In the genomic region with DNA sequence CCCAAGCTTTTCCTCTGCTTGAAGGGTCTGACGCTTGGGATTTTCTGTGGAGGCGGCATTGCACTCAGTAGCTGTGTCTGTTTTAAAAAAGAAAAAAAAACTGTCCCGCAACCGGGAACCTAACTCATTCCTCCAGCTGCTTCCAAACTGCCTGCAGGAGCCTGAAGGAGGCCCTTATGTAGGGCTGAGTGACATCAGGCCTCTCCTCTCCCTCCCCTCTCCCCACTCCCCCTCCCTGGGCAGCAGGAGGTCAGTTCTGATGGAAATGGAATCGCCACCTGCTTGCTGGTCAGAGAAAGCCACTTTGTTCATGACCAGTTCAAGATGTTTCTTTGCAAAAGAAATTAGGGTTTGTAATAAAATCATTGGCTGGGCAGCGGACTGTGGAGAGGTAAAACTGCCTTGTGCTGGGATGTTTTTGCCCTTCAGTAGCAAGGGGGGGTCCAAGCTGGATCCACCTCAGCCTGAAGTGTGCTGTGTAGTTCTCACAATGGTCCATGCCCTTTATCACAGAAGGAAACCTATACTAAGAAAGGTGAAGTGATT, we compare ENCODE assay signal across 9 cellular contexts. TPM values are rescaled to one million over a fixed set of nuclear protein-coding genes. Genes with fewer than 3 reads are reported as not detected.
A peak's percentile ranks its signal among the peaks of the same experiment; 100 is the strongest.
DNase-seq lines count a peak whose midpoint lies in the region; ATAC-seq, FAIRE-seq and TF ChIP-seq lines count a peak whose summit lies in the region.
"Had no signal": no experiment of that assay in that cellular context is flagged by ENCODE, and none has a peak within 500 bp of the region (broad histone marks: within the 10 kb centered on the region; RNA-seq: fewer than 3 reads in every experiment).

A gene (minus strand): TSS at position 149 of the 546 bp plus-strand sequence. CDS start 90 bp downstream, at position 59.

- H3K27me3 Mint-ChIP-seq in activated CD4-positive, alpha-beta T cell treated with anti-CD3 and anti-CD28 coated beads for 36 hours: peaks cover 4% of the 10 kb centered on the region

- ATAC-seq in activated CD4-positive, alpha-beta T cell treated with anti-CD3 and anti-CD28 coated beads for 36 hours: no peak
- no peak for ATAC-seq in GM18909 (IDR thresholded peaks at IDR 0.05; ENCODE audit: poor library complexity, unreplicated experiment)

- in situ Hi-C loops in astrocyte of the spinal cord (cut with HindIII; ENCODE audit: low sequenced_read_pairs): no loop called here

- peak within 1 kb of the TSS; percentile 35 for H3K4me3 Mint-ChIP-seq in activated CD4-positive, alpha-beta T cell treated with anti-CD3 and anti-CD28 coated beads for 36 hours

- no peaks in the 10 kb centered on the region for H3K9me3 Mint-ChIP-seq in activated CD4-positive, alpha-beta T cell treated with anti-CD3 and anti-CD28 coated beads for 36 hours (ENCODE audit: low read depth)

- intact Hi-C loops in activated CD4-positive, alpha-beta T cell treated with anti-CD3 and anti-CD28 coated beads for 36 hours (cut with DNase I, micrococcal nuclease): loop anchor here (1.0 to 5.0 kb wide), 7 partner anchors 103 to 1267 kb away; a partner anchor contains a TSS

- CTCF ChIA-PET in activated CD4-positive, alpha-beta T cell treated with anti-CD3 and anti-CD28 coated beads for 36 hours (lab: Charles Lee): interaction anchor here (0.6 to 2.5 kb wide), 17 partner anchors 11 to 468 kb away, joined by 3 to 8 read pairs (median 4); no protein-coding TSS in a partner anchor

- no peak for TF ChIP-seq POLR2A in GM12891 (IDR thresholded peaks at IDR 0.05; ENCODE audit: low read depth, low read length)

- H3K36me3 Mint-ChIP-seq in activated CD4-positive, alpha-beta T cell treated with anti-CD3 and anti-CD28 coated beads for 36 hours (ENCODE audit: low read depth): no peaks in the 10 kb centered on the region

- TF ChIP-seq CTCF in astrocyte of the spinal cord (IDR thresholded peaks at IDR 0.05; ENCODE audit: low read depth, low read length) (no peak), subcutaneous adipose tissue (IDR thresholded peaks at IDR 0.05; ENCODE audit: low read depth) (no peak), GM10266 (IDR thresholded peaks at IDR 0.05; ENCODE audit: control insufficient read depth, insufficient read depth, low read depth, missing control alignments) (no peak)

- POLR2A ChIA-PET in activated CD4-positive, alpha-beta T cell treated with anti-CD3 and anti-CD28 coated beads for 36 hours (lab: Charles Lee): no interaction called here

- no peak for DNase-seq in activated CD4-positive, alpha-beta T cell treated with anti-CD3 and anti-CD28 coated beads for 36 hours
- DNase-seq in activated CD4-positive, alpha-beta T cell treated with anti-CD3 and anti-CD28 coated beads for 4 hours: no peak
- no peak for DNase-seq in astrocyte of the spinal cord (ENCODE audit: low read depth, low spot score)
- peak; percentile 81 for DNase-seq in left kidney (ENCODE audit: low read depth, low spot score)
- DNase-seq in GM10266 (ENCODE audit: extremely low spot score): no peak
- no peak for DNase-seq in GM12891 (ENCODE audit: insufficient read length, low spot score)

- no peak for FAIRE-seq in GM12891 (lab: Jason Lieb, UNC)

- no peak within 1 kb of the TSS for H3K27ac Mint-ChIP-seq in activated CD4-positive, alpha-beta T cell treated with anti-CD3 and anti-CD28 coated beads for 36 hours

- H3K4me3 ChIP-seq in astrocyte of the spinal cord (ENCODE audit: low read depth, low read length): peak within 1 kb of the TSS; percentile 37
- H3K4me3 ChIP-seq: BLaER1 had no signal

- peaks cover 4% of the 10 kb centered on the region for H3K4me1 Mint-ChIP-seq in activated CD4-positive, alpha-beta T cell treated with anti-CD3 and anti-CD28 coated beads for 36 hours

TF ChIP-seq in GM12891, 5 proteins besides CTCF, POLR2A, EP300 and RAD21:
- TF ChIP-seq POU2F2 (IDR thresholded peaks at IDR 0.05; ENCODE audit: low read depth, low read length) (no peak), SPI1 (IDR thresholded peaks at IDR 0.05; ENCODE audit: low read depth, low read length) (no peak), POLR2AphosphoS5 (IDR thresholded peaks at IDR 0.05; ENCODE audit: low read depth, low read length) (no peak), PAX5 (IDR thresholded peaks at IDR 0.05; ENCODE audit: insufficient read depth, low read length, severe bottlenecking) (no peak), TAF1 (IDR thresholded peaks at IDR 0.05; ENCODE audit: low read depth, low read length) (no peak)

RNA-seq across cellular contexts. Expression of the gene that starts here (rescaled TPM):
- total RNA-seq in activated CD4-positive, alpha-beta T cell treated with anti-CD3 and anti-CD28 coated beads for 36 hours: not detected
- total RNA-seq in subcutaneous adipose tissue: 10 to 100 TPM in 3 of 4 donors, 1 to 10 TPM in 1; 3.1 to 48.1 (median 28.0) TPM
- not detected for polyA plus RNA-seq in GM12891 (2012; ENCODE audit: low read depth, missing spikeins)

Comparison
In these comparisons a context has a peak if more than half of its experiments do, and no peak if none do; other contexts are left out.
1. RNA of the gene that starts here (total RNA-seq): 3.1 to 48.1 TPM in subcutaneous adipose tissue; not detected in activated CD4-positive, alpha-beta T cell treated with anti-CD3 and anti-CD28 coated beads for 36 hours; every median in the first group is over 4 times any median in the second.